In the genomic region with DNA sequence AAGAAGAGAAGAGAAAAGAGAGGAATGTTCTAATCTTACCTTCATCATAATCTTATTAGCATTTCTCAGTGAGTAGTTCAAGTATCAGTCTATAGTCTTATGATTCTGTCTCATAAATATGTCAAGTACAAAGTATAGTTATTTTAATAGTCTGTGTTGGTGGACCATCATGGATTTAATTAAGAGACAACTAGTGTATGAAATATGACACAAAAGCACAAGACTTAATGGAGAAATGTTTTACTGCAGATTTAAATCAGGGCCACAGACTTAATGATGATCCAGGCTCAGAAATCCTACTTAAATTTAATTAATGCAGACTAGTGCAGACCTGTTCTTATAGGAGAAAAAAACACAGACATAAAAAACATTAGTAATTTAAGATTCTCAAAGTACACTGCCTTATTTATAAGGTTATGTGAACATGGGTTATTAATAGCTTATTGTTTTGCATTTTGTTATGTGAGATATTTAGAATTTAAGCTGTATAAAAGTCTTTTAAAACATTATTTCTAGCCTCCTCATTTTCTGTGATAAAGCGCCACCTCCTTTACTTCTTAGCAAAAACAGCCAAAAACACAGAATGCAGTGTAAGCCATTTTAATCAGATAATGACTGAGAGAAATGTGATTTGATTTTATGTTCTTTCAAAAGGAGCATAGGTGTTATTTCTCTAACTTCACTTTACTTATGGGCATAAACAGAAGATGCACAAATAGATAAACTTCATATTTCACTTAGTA, we compare ENCODE assay signal across 18 cellular contexts.
DNase-seq lines count a peak whose midpoint lies in the region; ATAC-seq and TF ChIP-seq lines count a peak whose summit lies in the region.
"Had no signal": no experiment of that assay in that cellular context is flagged by ENCODE, and none has a peak within 500 bp of the region (broad histone marks: within the 10 kb centered on the region; RNA-seq: fewer than 3 reads in every experiment).

No MANE protein-coding gene starts in this region.

- H3K4me3 ChIP-seq in CD8-positive, alpha-beta memory T cell (ENCODE audit: low read length), result no peak overlapping the region
- H3K4me3 ChIP-seq in PC-9, result no peak overlapping the region
- H3K4me3 ChIP-seq: adrenal gland, cardiac muscle cell, left lung, mucosa of descending colon had no signal

- peaks cover 21 to 43% (median 35%) of the 10 kb centered on the region in 3 donors for H3K4me1 Mint-ChIP-seq in CD8-positive, alpha-beta memory T cell
- H3K4me1 Mint-ChIP-seq in immature natural killer cell (peaks cover 34 to 52% of the 10 kb centered on the region in 2 donors), WTC11 (no peaks in the 10 kb centered on the region)

- H3K9me2 ChIP-seq in PC-9 (ENCODE audit: insufficient read depth), result no peaks in the 10 kb centered on the region

- H3K27me3 Mint-ChIP-seq in CD8-positive, alpha-beta memory T cell, result no peaks in the 10 kb centered on the region
- H3K27me3 Mint-ChIP-seq in immature natural killer cell (ENCODE audit: low read depth in 3 of 3) (peaks cover 0 to 3% (median 0%) of the 10 kb centered on the region in 3 donors), WTC11 (ENCODE audit: low read depth) (no peaks in the 10 kb centered on the region)

- no peaks in the 10 kb centered on the region for H3K36me3 ChIP-seq in CD8-positive, alpha-beta memory T cell (ENCODE audit: insufficient read depth, low read length)
- H3K36me3 ChIP-seq in PC-9 (ENCODE audit: low read depth), result no peaks in the 10 kb centered on the region
- H3K36me3 ChIP-seq: adrenal gland, cardiac muscle cell, left lung had no signal

- no peak overlapping the region for H3K27ac ChIP-seq in CD8-positive, alpha-beta memory T cell (ENCODE audit: low read depth, low read length)
- H3K27ac ChIP-seq in PC-9, result no peak overlapping the region
- H3K27ac ChIP-seq in caudate nucleus (ENCODE audit: low read depth, low read length), result no peak overlapping the region
- H3K27ac ChIP-seq: adrenal gland, cardiac muscle cell, left lung had no signal

- TF ChIP-seq CTCF in PC-9 (conservative IDR thresholded peaks at IDR 0.05), result no peak
- TF ChIP-seq CTCF in WTC11 (IDR thresholded peaks at IDR 0.05), result no peak

- peak overlapping the region; percentile 41; the same call in 1 of the 2 replicates for H2AFZ ChIP-seq in PC-9

- no TSS peak for BruUV-seq in PC-9 (replicated peaks; lab: Mats Ljungman, UMichigan)

- POLR2A ChIA-PET in CD8-positive, alpha-beta memory T cell (lab: Charles Lee), result no interaction called here
- POLR2A ChIA-PET in PC-9 (lab: Charles Lee; ENCODE audit: unreplicated experiment), result no interaction called here
- POLR2A ChIA-PET in WTC11 (lab: Charles Lee), result no interaction called here

- no peaks in the 10 kb centered on the region for H4K20me1 ChIP-seq in PC-9 (ENCODE audit: insufficient read depth)

- no peak overlapping the region for H3K4me2 ChIP-seq in PC-9

- H3K27me3 ChIP-seq in CD8-positive, alpha-beta memory T cell (ENCODE audit: insufficient read depth, low read length, poor library complexity, severe bottlenecking), result no peaks in the 10 kb centered on the region
- no peaks in the 10 kb centered on the region for H3K27me3 ChIP-seq in PC-9 (ENCODE audit: insufficient read depth, low read depth)
- H3K27me3 ChIP-seq: adrenal gland, cardiac muscle cell, left lung had no signal

- no peak overlapping the region for H3K4me3 Mint-ChIP-seq in CD8-positive, alpha-beta memory T cell
- H3K4me3 Mint-ChIP-seq in immature natural killer cell (peak overlapping the region in 1 of 5 donors; percentile 24), WTC11 (no peak overlapping the region)

- peak overlapping the region in 5 of 8 donors; percentile 7 to 62 (median 46) for H3K27ac Mint-ChIP-seq in CD8-positive, alpha-beta memory T cell
- H3K27ac Mint-ChIP-seq in immature natural killer cell (peak overlapping the region in 4 of 6 donors; percentile 39 to 97 (median 91)), WTC11 (no peak overlapping the region)

- TF ChIP-seq EP300 in Ishikawa (IDR thresholded peaks at IDR 0.05; ENCODE audit: borderline replicate concordance), result no peak

- intact Hi-C loops in PC-9 (cut with micrococcal nuclease; ENCODE audit: unreplicated experiment), result no loop called here

- H3F3A ChIP-seq in PC-9 (ENCODE audit: insufficient read depth, low read depth), result no peaks in the 10 kb centered on the region

- no peak for ATAC-seq in WTC11
- ATAC-seq: mucosa of descending colon had no signal

- CTCF ChIA-PET in CD8-positive, alpha-beta memory T cell (lab: Charles Lee), result no interaction called here
- CTCF ChIA-PET in PC-9 (lab: Charles Lee) (no interaction called here), WTC11 (lab: Charles Lee) (no interaction called here)

- H3K79me2 ChIP-seq in PC-9 (ENCODE audit: low read depth), result no peaks in the 10 kb centered on the region

- TF ChIP-seq RAD21 in Ishikawa (IDR thresholded peaks at IDR 0.05; ENCODE audit: low read depth), result 0 out of 2 replicates have a peak, but pooled peaks have one; percentile 5

- no peaks in the 10 kb centered on the region for H3K4me1 ChIP-seq in CD8-positive, alpha-beta memory T cell (ENCODE audit: insufficient read depth, low read length)
- H3K4me1 ChIP-seq in PC-9 (replicated peaks; ENCODE audit: insufficient read depth), result 0 out of 2 replicates have a peak, but pooled peaks cover 7% of the 10 kb centered on the region
- H3K4me1 ChIP-seq: adrenal gland had no signal

- no peaks in the 10 kb centered on the region for H3K9me3 Mint-ChIP-seq in CD8-positive, alpha-beta memory T cell
- H3K9me3 Mint-ChIP-seq in immature natural killer cell (no peaks in the 10 kb centered on the region), WTC11 (no peaks in the 10 kb centered on the region)

- DNase-seq in CD8-positive, alpha-beta memory T cell, result no peak
- DNase-seq in PC-9 (no peak), immature natural killer cell (no peak), NOMO-1 (lab: John Stamatoyannopoulos, UW; ENCODE audit: unreplicated experiment in 2 of 2) (no peak), WTC11 (ENCODE audit: low spot score) (no peak), caudate nucleus (lab: John Stamatoyannopoulos, UW) (no peak)
- DNase-seq in stimulated activated naive CD4-positive, alpha-beta T cell (lab: John Stamatoyannopoulos, UW), result no peak
- DNase-seq: activated CD4-positive, alpha-beta T cell treated with anti-CD3 and anti-CD28 coated beads for 48 hours; activated gamma-delta T cell treated with Interleukin-2 at 50 U/mL for 16 hours; adrenal gland; effector CD8-positive, alpha-beta T cell; head of caudate nucleus; left lung; mucosa of descending colon; NCI-H1417 treated with DMSO at 0.1 percent for 48 hours; NCI-H2171 treated with DMSO at 0.1 percent for 48 hours had no signal

- no peaks in the 10 kb centered on the region for H3K9me3 ChIP-seq in CD8-positive, alpha-beta memory T cell (ENCODE audit: low read length)
- H3K9me3 ChIP-seq in PC-9 (ENCODE audit: insufficient read depth, low read depth), result no peaks in the 10 kb centered on the region
- H3K9me3 ChIP-seq: adrenal gland, left lung, mucosa of descending colon had no signal

- no peaks in the 10 kb centered on the region for H3K36me3 Mint-ChIP-seq in CD8-positive, alpha-beta memory T cell
- no peaks in the 10 kb centered on the region for H3K36me3 Mint-ChIP-seq in immature natural killer cell
- H3K36me3 Mint-ChIP-seq in WTC11, result no peaks in the 10 kb centered on the region

TF ChIP-seq in Ishikawa, 13 proteins besides CTCF, POLR2A, EP300 and RAD21 (continues in another document):
- TF ChIP-seq NFIC (IDR thresholded peaks at IDR 0.05) (no peak), CEBPB (IDR thresholded peaks at IDR 0.05) (no peak)

TF ChIP-seq in WTC11, 78 proteins besides CTCF, POLR2A, EP300 and RAD21 (continues in another document):
- TF ChIP-seq SOX15 (CRISPR knock-in tag; IDR thresholded peaks at IDR 0.05), result no peak
- TF ChIP-seq, protein P1, sequence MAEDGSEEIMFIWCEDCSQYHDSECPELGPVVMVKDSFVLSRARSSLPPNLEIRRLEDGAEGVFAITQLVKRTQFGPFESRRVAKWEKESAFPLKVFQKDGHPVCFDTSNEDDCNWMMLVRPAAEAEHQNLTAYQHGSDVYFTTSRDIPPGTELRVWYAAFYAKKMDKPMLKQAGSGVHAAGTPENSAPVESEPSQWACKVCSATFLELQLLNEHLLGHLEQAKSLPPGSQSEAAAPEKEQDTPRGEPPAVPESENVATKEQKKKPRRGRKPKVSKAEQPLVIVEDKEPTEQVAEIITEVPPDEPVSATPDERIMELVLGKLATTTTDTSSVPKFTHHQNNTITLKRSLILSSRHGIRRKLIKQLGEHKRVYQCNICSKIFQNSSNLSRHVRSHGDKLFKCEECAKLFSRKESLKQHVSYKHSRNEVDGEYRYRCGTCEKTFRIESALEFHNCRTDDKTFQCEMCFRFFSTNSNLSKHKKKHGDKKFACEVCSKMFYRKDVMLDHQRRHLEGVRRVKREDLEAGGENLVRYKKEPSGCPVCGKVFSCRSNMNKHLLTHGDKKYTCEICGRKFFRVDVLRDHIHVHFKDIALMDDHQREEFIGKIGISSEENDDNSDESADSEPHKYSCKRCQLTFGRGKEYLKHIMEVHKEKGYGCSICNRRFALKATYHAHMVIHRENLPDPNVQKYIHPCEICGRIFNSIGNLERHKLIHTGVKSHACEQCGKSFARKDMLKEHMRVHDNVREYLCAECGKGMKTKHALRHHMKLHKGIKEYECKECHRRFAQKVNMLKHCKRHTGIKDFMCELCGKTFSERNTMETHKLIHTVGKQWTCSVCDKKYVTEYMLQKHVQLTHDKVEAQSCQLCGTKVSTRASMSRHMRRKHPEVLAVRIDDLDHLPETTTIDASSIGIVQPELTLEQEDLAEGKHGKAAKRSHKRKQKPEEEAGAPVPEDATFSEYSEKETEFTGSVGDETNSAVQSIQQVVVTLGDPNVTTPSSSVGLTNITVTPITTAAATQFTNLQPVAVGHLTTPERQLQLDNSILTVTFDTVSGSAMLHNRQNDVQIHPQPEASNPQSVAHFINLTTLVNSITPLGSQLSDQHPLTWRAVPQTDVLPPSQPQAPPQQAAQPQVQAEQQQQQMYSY (CRISPR knock-in tag; IDR thresholded peaks at IDR 0.05), result no peak
- TF ChIP-seq, protein P2, sequence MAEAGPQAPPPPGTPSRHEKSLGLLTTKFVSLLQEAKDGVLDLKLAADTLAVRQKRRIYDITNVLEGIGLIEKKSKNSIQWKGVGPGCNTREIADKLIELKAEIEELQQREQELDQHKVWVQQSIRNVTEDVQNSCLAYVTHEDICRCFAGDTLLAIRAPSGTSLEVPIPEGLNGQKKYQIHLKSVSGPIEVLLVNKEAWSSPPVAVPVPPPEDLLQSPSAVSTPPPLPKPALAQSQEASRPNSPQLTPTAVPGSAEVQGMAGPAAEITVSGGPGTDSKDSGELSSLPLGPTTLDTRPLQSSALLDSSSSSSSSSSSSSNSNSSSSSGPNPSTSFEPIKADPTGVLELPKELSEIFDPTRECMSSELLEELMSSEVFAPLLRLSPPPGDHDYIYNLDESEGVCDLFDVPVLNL (CRISPR knock-in tag; IDR thresholded peaks at IDR 0.05; ENCODE audit: borderline replicate concordance, low read depth), result no peak
